Comparison of ENCODE assay signal across 8 cellular contexts in genomic region chr7:90244909-90245841, GRCh38. TPM values are rescaled to one million over a fixed set of nuclear protein-coding genes. Genes with fewer than 3 reads are reported as not detected.
A peak's percentile ranks its signal among the peaks of the same experiment; 100 is the strongest.
DNase-seq lines count a peak whose midpoint lies in the region; TF ChIP-seq lines count a peak whose summit lies in the region.

CFAP69 (plus strand) TSS chr7:90245174; CDS start chr7:90245425, 251 bp downstream.

- H3K9me3 ChIP-seq in SU-DHL-6 (ENCODE audit: insufficient read depth, low read length) = no peaks in the 10 kb centered on the region
- no peaks in the 10 kb centered on the region for H3K9me3 ChIP-seq in trophoblast cell (ENCODE audit: insufficient read depth, low read depth, low read length)
- no peaks in the 10 kb centered on the region for H3K9me3 ChIP-seq in tibial artery

- H3K9ac ChIP-seq in SU-DHL-6 (ENCODE audit: low read length) (peak within 1 kb of the TSS; percentile 49), trophoblast cell (ENCODE audit: low read length) (peak within 1 kb of the TSS; percentile 75)

- H3K79me1 ChIP-seq in trophoblast cell (ENCODE audit: low read length) = no peaks in the 10 kb centered on the region

- H2BK120ac ChIP-seq in trophoblast cell (ENCODE audit: insufficient read depth, low read length, poor library complexity) = no peak within 1 kb of the TSS

- peaks cover 0 to 2% of the 10 kb centered on the region in 2 experiments for H3K4me1 ChIP-seq in trophoblast cell (ENCODE audit: control insufficient read depth in 1 of 2, insufficient read depth in 2 of 2, low read length in 2 of 2)
- peaks cover 0 to 18% (median 8%) of the 10 kb centered on the region in 4 donors for H3K4me1 ChIP-seq in tibial artery

- H3K27me3 ChIP-seq in SU-DHL-6 (ENCODE audit: low read length) = no peaks in the 10 kb centered on the region
- H3K27me3 ChIP-seq in trophoblast cell (ENCODE audit: insufficient read depth, low read length) = no peaks in the 10 kb centered on the region
- no peaks in the 10 kb centered on the region for H3K27me3 ChIP-seq in tibial artery

- H2AK5ac ChIP-seq in trophoblast cell (ENCODE audit: low read length) = no peak within 1 kb of the TSS

- TF ChIP-seq CTCF in GM12872 (IDR thresholded peaks at IDR 0.05; ENCODE audit: insufficient read depth, low read depth, low read length) (peak; percentile 34; the same call in 1 of the 3 replicates), HFF-Myc (IDR thresholded peaks at IDR 0.05; ENCODE audit: low read depth, low read length, missing control alignments) (peak; percentile 7), NB4 (IDR thresholded peaks at IDR 0.05; ENCODE audit: low read depth, low read length) (no peak), SU-DHL-6 (IDR thresholded peaks at IDR 0.05; ENCODE audit: insufficient read depth, low read length, poor library complexity, severe bottlenecking) (no peak), tibial artery (IDR thresholded peaks at IDR 0.05) (peak; percentile 31 to 53)

- H3K27ac ChIP-seq in SU-DHL-6 (ENCODE audit: low read depth, low read length) = no peak within 1 kb of the TSS
- H3K27ac ChIP-seq in trophoblast cell (ENCODE audit: low read depth, low read length) = no peak within 1 kb of the TSS
- peak within 1 kb of the TSS; percentile 67 for H3K27ac ChIP-seq in tibial artery

- intact Hi-C loops in cardiac septum (cut with DNase I) (no loop called here), tibial artery (cut with DNase I; ENCODE audit: low total_unique reads) (no loop called here)

- H3K23ac ChIP-seq in trophoblast cell (ENCODE audit: low read length) = no peak within 1 kb of the TSS

- H3K14ac ChIP-seq in trophoblast cell (ENCODE audit: low read length) = no peak within 1 kb of the TSS

- H4K20me1 ChIP-seq in SU-DHL-6 (ENCODE audit: low read depth, low read length) = no peaks in the 10 kb centered on the region

- H4K12ac ChIP-seq in trophoblast cell (ENCODE audit: low read depth, low read length) = peak within 1 kb of the TSS; percentile 10

- no peak within 1 kb of the TSS for H3K4ac ChIP-seq in trophoblast cell (ENCODE audit: low read depth, low read length)

- peak; percentile 47 for DNase-seq in HFF-Myc (ENCODE audit: extremely low read depth, low read depth)
- peak; percentile 90 for DNase-seq in NB4 (ENCODE audit: low read depth)
- peak; percentile 70 for DNase-seq in activated naive CD8-positive, alpha-beta T cell treated with anti-CD3 and anti-CD28 coated beads, Interleukin-2, amount 50 U/mL, for 16 hours (ENCODE audit: low read depth, low spot score)
- peak; percentile 92 for DNase-seq in cardiac septum (ENCODE audit: low spot score)
- DNase-seq in trophoblast cell = peak; percentile 64 to 83
- peak; percentile 89 to 93 for DNase-seq in tibial artery

- no CpG with 5 or more reads among the region's 59 CpGs for WGBS in trophoblast cell (ENCODE audit: extremely low coverage, insufficient coverage, insufficient read length)

- H2BK12ac ChIP-seq in trophoblast cell (ENCODE audit: low read length) = no peak within 1 kb of the TSS

- no peak within 1 kb of the TSS for H4K91ac ChIP-seq in trophoblast cell (ENCODE audit: low read depth, low read length)

- H3F3A ChIP-seq in SU-DHL-6 (ENCODE audit: insufficient read depth) = no peaks in the 10 kb centered on the region

- H3K4me2 ChIP-seq in SU-DHL-6 (ENCODE audit: low read depth, low read length, poor library complexity, severe bottlenecking) (peak within 1 kb of the TSS; percentile 54), trophoblast cell (ENCODE audit: low read length) (peak within 1 kb of the TSS; percentile 99)

- H3K18ac ChIP-seq in trophoblast cell (ENCODE audit: low read length) = no peak within 1 kb of the TSS

- H3K79me2 ChIP-seq in SU-DHL-6 (ENCODE audit: insufficient read depth, low read length) (no peaks in the 10 kb centered on the region), trophoblast cell (ENCODE audit: control insufficient read depth, insufficient read depth, low read length, poor library complexity) (no peaks in the 10 kb centered on the region)

- no peaks in the 10 kb centered on the region for H3K9me2 ChIP-seq in SU-DHL-6 (replicated peaks; ENCODE audit: insufficient read depth, low read length)

- peak within 1 kb of the TSS; percentile 85 for H4K8ac ChIP-seq in trophoblast cell (ENCODE audit: low read depth, low read length)

- no peaks in the 10 kb centered on the region for H3K36me3 ChIP-seq in SU-DHL-6 (ENCODE audit: low read length)
- no peaks in the 10 kb centered on the region for H3K36me3 ChIP-seq in trophoblast cell (ENCODE audit: control insufficient read depth in 1 of 2, insufficient read depth in 2 of 2, low read length in 2 of 2)
- no peaks in the 10 kb centered on the region for H3K36me3 ChIP-seq in tibial artery

- H3K4me3 ChIP-seq in HFF-Myc (replicated peaks; ENCODE audit: low read depth, low read length) = peak within 1 kb of the TSS; percentile 62
- H3K4me3 ChIP-seq in NB4 (ENCODE audit: low read depth, low read length) = peak within 1 kb of the TSS; percentile 89
- peak within 1 kb of the TSS; percentile 68 for H3K4me3 ChIP-seq in SU-DHL-6 (ENCODE audit: insufficient read depth, low read length, poor library complexity, severe bottlenecking)
- H3K4me3 ChIP-seq in trophoblast cell (ENCODE audit: low read depth, low read length) = peak within 1 kb of the TSS; percentile 82
- peak within 1 kb of the TSS; percentile 69 to 78 for H3K4me3 ChIP-seq in tibial artery

- H2AFZ ChIP-seq in SU-DHL-6 (ENCODE audit: low read depth, low read length, severe bottlenecking) (peak within 1 kb of the TSS; percentile 77), trophoblast cell (ENCODE audit: insufficient read depth, low read length, poor library complexity) (peak within 1 kb of the TSS; percentile 92)

- H2BK5ac ChIP-seq in trophoblast cell (ENCODE audit: low read depth, low read length, poor library complexity) = no peak within 1 kb of the TSS

- TF ChIP-seq POLR2A in NB4 (IDR thresholded peaks at IDR 0.05; ENCODE audit: extremely low read depth, insufficient read length) = no peak

RNA-seq across cellular contexts. Expression of gene CFAP69, which starts in this region (rescaled TPM):
- total RNA-seq in cardiac septum = 3.6 TPM
- 0.31 and 0.40 TPM in 2 replicates for polyA plus RNA-seq in trophoblast cell (2013)

Comparison
In these comparisons a context has a peak if more than half of its experiments do, and no peak if none do; other contexts are left out.
1. CTCF ChIP-seq: peak in GM12872 (single experiment), HFF-Myc (single experiment) and tibial artery (2 of 2); none in NB4 (single experiment) and SU-DHL-6 (single experiment).
2. H3K27ac ChIP-seq: peak in tibial artery (2 of 2); none in SU-DHL-6 (single experiment) and trophoblast cell (single experiment).
3. Peak in every context shown above with its lines, with median percentiles within 50 percentile points of each other: DNase-seq and H3K4me3 ChIP-seq.